Comparison of ENCODE assay signal across 27 cellular contexts in the genomic region with DNA sequence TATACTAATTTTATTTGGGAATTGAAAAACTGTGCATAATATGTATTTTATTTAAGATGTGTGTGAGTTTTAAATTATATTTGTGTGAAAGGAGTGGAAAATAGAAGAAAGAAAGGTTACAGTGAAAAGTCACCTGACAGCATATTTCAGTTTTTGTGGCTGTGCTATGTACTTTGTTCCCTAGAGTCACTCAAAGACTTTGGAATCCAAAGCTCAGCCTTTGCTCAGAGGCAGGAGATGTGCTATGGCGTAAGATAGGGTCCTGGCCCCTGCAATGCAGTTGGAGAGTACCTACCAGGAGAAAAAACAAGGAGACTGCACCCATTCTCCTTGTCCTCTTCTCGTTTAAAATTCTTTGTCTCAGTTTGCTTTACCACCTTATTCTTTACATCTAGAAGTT. TPM values are rescaled to one million over a fixed set of nuclear protein-coding genes. Genes with fewer than 3 reads are reported as not detected.
"Had no signal": no experiment of that assay in that cellular context is flagged by ENCODE, and none has a peak within 500 bp of the region (broad histone marks: within the 10 kb centered on the region; RNA-seq: fewer than 3 reads in every experiment).

No MANE protein-coding gene starts in this region.

- ATAC-seq: effector memory CD8-positive, alpha-beta T cell; esophagus mucosa; gastrocnemius medialis; heart left ventricle; left cardiac atrium; left lung; left ventricle myocardium superior; lower lobe of right lung; mucosa of descending colon had no signal

- H3K36me3 Mint-ChIP-seq: mesothelial cell of epicardium had no signal

- H3K4me3 Mint-ChIP-seq: dendritic cell treated with granulocyte-macrophage colony-stimulating factor and Interleukin-4, amounts not matched to agents 40 ng/mL and 50 ng/mL, for 4 days; effector memory CD8-positive, alpha-beta T cell; endodermal cell; mesothelial cell of epicardium had no signal

- FAIRE-seq: endometrium, islet of Langerhans, keratinocyte had no signal

- H3K27me3 ChIP-seq: colonic mucosa, esophagus squamous epithelium, gastrocnemius medialis, heart left ventricle, left lung had no signal

- H3K9me3 Mint-ChIP-seq: dendritic cell treated with granulocyte-macrophage colony-stimulating factor and Interleukin-4, amounts not matched to agents 40 ng/mL and 50 ng/mL, for 4 days; effector memory CD8-positive, alpha-beta T cell; endodermal cell; mesothelial cell of epicardium had no signal

- H3K27ac ChIP-seq: colonic mucosa, epithelial cell of prostate, esophagus squamous epithelium, gastrocnemius medialis, heart left ventricle, left lung, lower lobe of right lung had no signal

- DNase-seq: colonic mucosa; cortex of kidney; effector CD8-positive, alpha-beta T cell; effector memory CD8-positive, alpha-beta T cell; endodermal cell; erythroblast; esophagus squamous epithelium; foreskin fibroblast; foreskin melanocyte; gastrocnemius medialis; heart left ventricle; hippocampal formation; left cardiac atrium; left lung; left ventricle myocardium superior; lower lobe of right lung; mesenchymal stem cell; mucosa of descending colon had no signal

- H3K4me3 ChIP-seq: colonic mucosa, esophagus squamous epithelium, gastrocnemius medialis, heart left ventricle, left lung, lower lobe of right lung, mucosa of descending colon had no signal

- H3K4me1 ChIP-seq: colonic mucosa had no signal

- H3K27ac Mint-ChIP-seq: dendritic cell treated with granulocyte-macrophage colony-stimulating factor and Interleukin-4, amounts not matched to agents 40 ng/mL and 50 ng/mL, for 4 days; effector memory CD8-positive, alpha-beta T cell; endodermal cell; mesothelial cell of epicardium had no signal

- H3K36me3 ChIP-seq: colonic mucosa had no signal

- H3K9me3 ChIP-seq: colonic mucosa, esophagus squamous epithelium, gastrocnemius medialis, heart left ventricle, left lung, lower lobe of right lung, mucosa of descending colon had no signal

RNA-seq across cellular contexts. Expression of gene ZMYND12, which starts 10.2 kb away (rescaled TPM):
- total RNA-seq: glomerular endothelial cell, myocyte had no signal
